In genomic region chr6:26016326-26017275, GRCh38 we compare ENCODE assay signal across 9 cellular contexts. TPM values are rescaled to one million over a fixed set of nuclear protein-coding genes. Genes with fewer than 3 reads are reported as not detected.
A peak's percentile ranks its signal among the peaks of the same experiment; 100 is the strongest.
DNase-seq lines count a peak whose midpoint lies in the region; ATAC-seq and TF ChIP-seq lines count a peak whose summit lies in the region.
"Had no signal": no experiment of that assay in that cellular context is flagged by ENCODE, and none has a peak within 500 bp of the region (broad histone marks: within the 10 kb centered on the region; RNA-seq: fewer than 3 reads in every experiment).

No MANE protein-coding gene starts in this region.

- H3K27ac Mint-ChIP-seq in activated naive CD4-positive, alpha-beta T cell treated with anti-CD3 and anti-CD28 coated beads for 36 hours = peak overlapping the region; percentile 83
- H3K27ac Mint-ChIP-seq in dendritic cell treated with granulocyte-macrophage colony-stimulating factor and Interleukin-4, amounts not matched to agents 40 ng/mL and 50 ng/mL, for 4 days = peak overlapping the region; percentile 82
- peak overlapping the region; percentile 90 for H3K27ac Mint-ChIP-seq in mesothelial cell of epicardium

- TF ChIP-seq CTCF in mesothelial cell of epicardium (IDR thresholded peaks at IDR 0.05; ENCODE audit: unreplicated experiment) = no peak
- no peak for TF ChIP-seq CTCF in upper lobe of right lung (IDR thresholded peaks at IDR 0.05)

- H3K4me3 Mint-ChIP-seq in activated naive CD4-positive, alpha-beta T cell treated with anti-CD3 and anti-CD28 coated beads for 36 hours = peak overlapping the region; percentile 74
- H3K4me3 Mint-ChIP-seq in dendritic cell treated with granulocyte-macrophage colony-stimulating factor and Interleukin-4, amounts not matched to agents 40 ng/mL and 50 ng/mL, for 4 days = no peak overlapping the region
- H3K4me3 Mint-ChIP-seq in mesothelial cell of epicardium = peak overlapping the region; percentile 71

- peaks cover 6% of the 10 kb centered on the region for H3K4me1 ChIP-seq in upper lobe of right lung
- H3K4me1 ChIP-seq: BLaER1 had no signal

- no peaks in the 10 kb centered on the region for H3K27me3 Mint-ChIP-seq in activated naive CD4-positive, alpha-beta T cell treated with anti-CD3 and anti-CD28 coated beads for 36 hours (ENCODE audit: low read depth)
- no peaks in the 10 kb centered on the region for H3K27me3 Mint-ChIP-seq in dendritic cell treated with granulocyte-macrophage colony-stimulating factor and Interleukin-4, amounts not matched to agents 40 ng/mL and 50 ng/mL, for 4 days
- no peaks in the 10 kb centered on the region for H3K27me3 Mint-ChIP-seq in mesothelial cell of epicardium (ENCODE audit: low read depth)

- H3K36me3 ChIP-seq in upper lobe of right lung = no peaks in the 10 kb centered on the region
- H3K36me3 ChIP-seq: BLaER1 had no signal

- H3K4me3 ChIP-seq in upper lobe of right lung = peak overlapping the region; percentile 43
- H3K4me3 ChIP-seq: BLaER1 had no signal

- H3K36me3 Mint-ChIP-seq in activated naive CD4-positive, alpha-beta T cell treated with anti-CD3 and anti-CD28 coated beads for 36 hours (ENCODE audit: low read depth) = peaks cover 2% of the 10 kb centered on the region
- H3K36me3 Mint-ChIP-seq in dendritic cell treated with granulocyte-macrophage colony-stimulating factor and Interleukin-4, amounts not matched to agents 40 ng/mL and 50 ng/mL, for 4 days (ENCODE audit: low read depth) = peaks cover 3% of the 10 kb centered on the region
- no peaks in the 10 kb centered on the region for H3K36me3 Mint-ChIP-seq in mesothelial cell of epicardium

- H3K9me3 ChIP-seq in upper lobe of right lung = no peaks in the 10 kb centered on the region

- intact Hi-C loops in activated naive CD4-positive, alpha-beta T cell treated with anti-CD3 and anti-CD28 coated beads for 36 hours (cut with micrococcal nuclease) = loop anchor here (1.0 to 5.0 kb wide), 2 partner anchors 24 to 739 kb away; partner anchors contain the start of gene CARMIL1
- intact Hi-C loops in dendritic cell treated with granulocyte-macrophage colony-stimulating factor and Interleukin-4, amounts not matched to agents 40 ng/mL and 50 ng/mL, for 4 days (cut with micrococcal nuclease) = no loop called here
- intact Hi-C loops in upper lobe of right lung (cut with DNase I) = no loop called here

- no peak for DNase-seq in activated naive CD4-positive, alpha-beta T cell treated with anti-CD3 and anti-CD28 coated beads for 36 hours
- DNase-seq in activated naive CD4-positive, alpha-beta T cell treated with anti-CD3 and anti-CD28 coated beads, Interleukin-2, amount 50 U/mL, for 16 hours = no peak
- DNase-seq in mesothelial cell of epicardium (ENCODE audit: low spot score in 2 of 2, unreplicated experiment in 2 of 2) (no peak), upper lobe of right lung (no peak), midbrain (lab: John Stamatoyannopoulos, UW) (no peak)
- DNase-seq in stimulated activated CD4-positive, alpha-beta T cell treated with anti-CD3 and anti-CD28 coated beads, Interleukin-2, amount 100 ng/mL, for 48 hours = no peak

- no peaks in the 10 kb centered on the region for H3K27me3 ChIP-seq in upper lobe of right lung
- H3K27me3 ChIP-seq: BLaER1 had no signal

- H3K9me3 Mint-ChIP-seq in activated naive CD4-positive, alpha-beta T cell treated with anti-CD3 and anti-CD28 coated beads for 36 hours = no peaks in the 10 kb centered on the region
- H3K9me3 Mint-ChIP-seq in dendritic cell treated with granulocyte-macrophage colony-stimulating factor and Interleukin-4, amounts not matched to agents 40 ng/mL and 50 ng/mL, for 4 days = no peaks in the 10 kb centered on the region
- peaks cover 15% of the 10 kb centered on the region for H3K9me3 Mint-ChIP-seq in mesothelial cell of epicardium

- ATAC-seq in upper lobe of right lung = no peak
- ATAC-seq in HG02852 (IDR thresholded peaks at IDR 0.05; ENCODE audit: unreplicated experiment) = no peak

- H3K27ac ChIP-seq in upper lobe of right lung = peak overlapping the region; percentile 67
- H3K27ac ChIP-seq: BLaER1 had no signal

- CTCF ChIA-PET in activated naive CD4-positive, alpha-beta T cell treated with anti-CD3 and anti-CD28 coated beads for 36 hours (lab: Charles Lee) = interaction anchor here (0.6 to 7.1 kb wide), 10 partner anchors 8 to 726 kb away, joined by 3 to 83 read pairs (median 3); a partner anchor contains a TSS

- H3K4me1 Mint-ChIP-seq in activated naive CD4-positive, alpha-beta T cell treated with anti-CD3 and anti-CD28 coated beads for 36 hours (ENCODE audit: low read depth) = peaks cover 19% of the 10 kb centered on the region
- H3K4me1 Mint-ChIP-seq in dendritic cell treated with granulocyte-macrophage colony-stimulating factor and Interleukin-4, amounts not matched to agents 40 ng/mL and 50 ng/mL, for 4 days (ENCODE audit: low read depth) = peaks cover 14% of the 10 kb centered on the region
- H3K4me1 Mint-ChIP-seq in mesothelial cell of epicardium = peaks cover 1% of the 10 kb centered on the region

RNA-seq across cellular contexts. Expression of gene TRIM38, which starts 54.0 kb away (rescaled TPM):
- 10 to 100 TPM; 19.1 to 19.7 TPM for total RNA-seq in activated naive CD4-positive, alpha-beta T cell treated with anti-CD3 and anti-CD28 coated beads for 36 hours
- total RNA-seq in mesothelial cell of epicardium = 15.8 to 17.1 TPM (median 15.9 TPM) in 3 replicates
- 18.0 TPM for total RNA-seq in upper lobe of right lung
